In the genomic region with DNA sequence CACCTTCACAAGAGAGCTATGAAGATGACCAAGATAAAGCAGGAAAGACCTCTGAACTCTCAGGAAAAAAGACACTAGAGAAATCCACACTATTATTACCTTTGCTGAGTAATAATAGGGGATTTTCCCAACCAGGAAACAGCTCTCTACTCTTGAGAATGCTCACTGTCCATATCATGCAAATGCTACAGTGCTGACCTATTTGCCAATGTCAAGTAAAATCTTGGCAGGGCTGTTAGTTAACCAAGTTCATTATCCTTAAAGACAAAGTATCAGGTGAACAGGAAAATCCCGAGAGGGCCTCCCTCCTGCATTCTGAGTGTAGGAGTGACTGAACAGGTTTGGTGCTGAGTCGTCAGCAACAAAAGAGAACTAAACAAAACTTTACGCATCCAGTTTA, we compare ENCODE assay signal across 19 cellular contexts.
DNase-seq lines count a peak whose midpoint lies in the region; ATAC-seq, FAIRE-seq and TF ChIP-seq lines count a peak whose summit lies in the region.
"Had no signal": no experiment of that assay in that cellular context is flagged by ENCODE, and none has a peak within 500 bp of the region (broad histone marks: within the 10 kb centered on the region; RNA-seq: fewer than 3 reads in every experiment).

No MANE protein-coding gene starts in this region.

- H3K9me3 ChIP-seq in RWPE2 (ENCODE audit: severe bottlenecking) (no peaks in the 10 kb centered on the region), stomach (no peaks in the 10 kb centered on the region), sigmoid colon (no peaks in the 10 kb centered on the region)
- H3K9me3 ChIP-seq: BLaER1, heart left ventricle, ovary had no signal

- H3K4me3 ChIP-seq in RWPE2 (ENCODE audit: severe bottlenecking) (no peak overlapping the region), stomach (no peak overlapping the region), sigmoid colon (no peak overlapping the region)
- H3K4me3 ChIP-seq: BLaER1, coronary artery, heart left ventricle, ovary had no signal

- TF ChIP-seq EP300 in stomach (IDR thresholded peaks at IDR 0.05): no peak
- no peak for TF ChIP-seq EP300 in sigmoid colon (IDR thresholded peaks at IDR 0.05)

- FAIRE-seq in islet of Langerhans (lab: Jason Lieb, UNC): peak; percentile 82

- H3K36me3 ChIP-seq in RWPE2 (ENCODE audit: low read depth): no peaks in the 10 kb centered on the region
- H3K36me3 ChIP-seq in stomach: no peaks in the 10 kb centered on the region
- H3K36me3 ChIP-seq in sigmoid colon: no peaks in the 10 kb centered on the region
- H3K36me3 ChIP-seq: BLaER1, heart left ventricle, ovary had no signal

- no peak for TF ChIP-seq POLR2A in stomach (IDR thresholded peaks at IDR 0.05)
- TF ChIP-seq POLR2A in sigmoid colon (IDR thresholded peaks at IDR 0.05): no peak

- intact Hi-C loops in stomach (cut with DNase I; ENCODE audit: low total_unique reads): no loop called here
- intact Hi-C loops in sigmoid colon (cut with DNase I): no loop called here

- H3K27me3 ChIP-seq in RWPE2 (ENCODE audit: insufficient read depth, poor library complexity, severe bottlenecking) (no peaks in the 10 kb centered on the region), stomach (no peaks in the 10 kb centered on the region), sigmoid colon (no peaks in the 10 kb centered on the region)
- H3K27me3 ChIP-seq: BLaER1, heart left ventricle, ovary had no signal

- H3K4me1 ChIP-seq in RWPE2 (ENCODE audit: insufficient read depth, poor library complexity, severe bottlenecking) (peaks cover 49% of the 10 kb centered on the region), stomach (peaks cover 0 to 36% (median 7%) of the 10 kb centered on the region in 4 donors), sigmoid colon (peaks cover 0 to 4% (median 0%) of the 10 kb centered on the region in 4 donors)

- WGBS in stomach, 5 donors: 49 to 56% (median 55%) methylated on average over 3 of the region's 3 CpGs
- WGBS in sigmoid colon, 2 donors: 56 to 78% methylated on average over 3 of the region's 3 CpGs

- DNase-seq in HPDE6-E6E7 (ENCODE audit: extremely low spot score) (peak; percentile 69), RWPE2 (ENCODE audit: low spot score) (no peak), stomach (peak; percentile 62), sigmoid colon (no peak)
- DNase-seq in activated effector memory CD4-positive, alpha-beta T cell treated with anti-CD3 and anti-CD28 coated beads, Interleukin-2, amount 50 U/mL, for 16 hours: no peak
- DNase-seq: activated CD4-positive, alpha-beta T cell treated with anti-CD3 and anti-CD28 coated beads for 1 hour; DMS 273 treated with DMSO at 0.1 percent for 48 hours; erythroblast; heart left ventricle; NCI-H1048; NCI-H2081 treated with DMSO at 0.1 percent for 48 hours; NK-92 treated with Interleukin-12 subunit alpha and Interleukin-12 subunit beta, amount 100 ng/mL, for 24 hours; ovary; SHP77 treated with DMSO at 0.1 percent for 48 hours had no signal

- H3K27ac ChIP-seq in RWPE2 (ENCODE audit: poor library complexity, severe bottlenecking): peak overlapping the region; percentile 90
- H3K27ac ChIP-seq in stomach: peak overlapping the region in 2 of 5 donors; percentile 52 to 65
- H3K27ac ChIP-seq in sigmoid colon: no peak overlapping the region
- H3K27ac ChIP-seq: BLaER1, coronary artery, heart left ventricle, ovary had no signal

- ATAC-seq in RWPE2 (ENCODE audit: low read depth) (peak; percentile 39), GM18502 (IDR thresholded peaks at IDR 0.05; ENCODE audit: poor library complexity, unreplicated experiment) (no peak)
- ATAC-seq: heart left ventricle, left lobe of liver had no signal

- TF ChIP-seq CTCF in RWPE2 (IDR thresholded peaks at IDR 0.05; ENCODE audit: poor library complexity, severe bottlenecking) (no peak), stomach (IDR thresholded peaks at IDR 0.05) (no peak), sigmoid colon (IDR thresholded peaks at IDR 0.05) (no peak)

Comparison
In these comparisons a context has a peak if more than half of its experiments do, and no peak if none do; other contexts are left out.
1. DNase-seq: peak in HPDE6-E6E7 (single experiment) and stomach (single experiment); none in RWPE2 (single experiment), activated effector memory CD4-positive, alpha-beta T cell treated with anti-CD3 and anti-CD28 coated beads, Interleukin-2, amount 50 U/mL, for 16 hours (single experiment) and sigmoid colon (single experiment).